ENCODE assay signal across 1 cellular context in genomic region chr3:171966533-171967136, GRCh38.
TF ChIP-seq lines count a peak whose summit lies in the region.

No MANE protein-coding gene starts in this region.

TF ChIP-seq in HepG2, 621 proteins besides CTCF, POLR2A, EP300 and RAD21 (continued from another document):
- TF ChIP-seq GLI4 (CRISPR knock-in tag; IDR thresholded peaks at IDR 0.05; ENCODE audit: borderline replicate concordance) (no peak), ZNF746 (CRISPR knock-in tag; IDR thresholded peaks at IDR 0.05) (no peak), ZNF232 (CRISPR knock-in tag; IDR thresholded peaks at IDR 0.05; ENCODE audit: borderline replicate concordance) (no peak), DNMT3B (CRISPR knock-in tag; conservative IDR thresholded peaks at IDR 0.05) (no peak), TAF15 (IDR thresholded peaks at IDR 0.05; ENCODE audit: low read depth, low read length, poor library complexity, severe bottlenecking) (no peak), DNMT1 (CRISPR knock-in tag; IDR thresholded peaks at IDR 0.05) (no peak), REL (CRISPR knock-in tag; conservative IDR thresholded peaks at IDR 0.05) (0 out of 2 replicates have a peak, but pooled peaks have one; percentile 22), MXD4 (CRISPR knock-in tag; IDR thresholded peaks at IDR 0.05) (no peak), KAT7 (CRISPR knock-in tag; IDR thresholded peaks at IDR 0.05; ENCODE audit: borderline replicate concordance) (no peak), XRCC5 (optimal IDR thresholded peaks at IDR 0.05; ENCODE audit: low read length) (no peak), ZNF576 (CRISPR knock-in tag; IDR thresholded peaks at IDR 0.05) (no peak), FOXA1 (IDR thresholded peaks at IDR 0.05) (no peak), FOXA1 (CRISPR knock-in tag; IDR thresholded peaks at IDR 0.05) (no peak), ZNF121 (CRISPR knock-in tag; IDR thresholded peaks at IDR 0.05) (no peak), ZFP90 (CRISPR knock-in tag; IDR thresholded peaks at IDR 0.05; ENCODE audit: borderline replicate concordance) (no peak), SP4 (CRISPR knock-in tag; IDR thresholded peaks at IDR 0.05) (no peak), HDAC1 (CRISPR knock-in tag; IDR thresholded peaks at IDR 0.05) (no peak), ZNF788 (CRISPR knock-in tag; IDR thresholded peaks at IDR 0.05; ENCODE audit: borderline replicate concordance) (0 out of 2 replicates have a peak, but pooled peaks have one; percentile 41)
TF ChIP-seq in HepG2: peak in this region for 6.
